Comparison of ENCODE assay signal across 14 cellular contexts in the genomic region with DNA sequence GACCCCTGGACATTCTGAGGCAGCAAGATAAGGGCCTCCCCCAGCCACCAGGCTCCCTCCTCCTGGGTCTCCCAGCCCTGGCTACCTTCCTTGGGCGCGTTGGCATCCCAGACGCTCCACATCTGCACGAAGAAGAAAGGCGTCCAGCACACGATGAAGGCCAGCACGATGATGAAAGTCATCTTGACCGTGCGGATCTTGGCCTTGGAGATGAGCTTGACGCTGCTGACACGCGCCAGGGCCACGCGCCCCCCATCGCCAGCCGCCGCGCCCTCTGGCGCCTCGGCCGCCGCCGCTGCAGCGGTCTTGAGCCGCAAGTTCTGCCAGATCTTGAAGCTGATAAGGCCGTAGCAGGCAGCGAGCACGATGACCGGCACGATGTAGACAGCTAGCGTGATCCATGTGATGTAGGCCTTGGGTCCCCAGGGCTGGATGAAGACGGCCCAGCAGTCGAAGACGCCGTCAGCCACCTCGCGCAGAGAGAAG. TPM values are rescaled to one million over a fixed set of nuclear protein-coding genes. Genes with fewer than 3 reads are reported as not detected.
A peak's percentile ranks its signal among the peaks of the same experiment; 100 is the strongest.
DNase-seq lines count a peak whose midpoint lies in the region; ATAC-seq and TF ChIP-seq lines count a peak whose summit lies in the region.
"Had no signal": no experiment of that assay in that cellular context is flagged by ENCODE, and none has a peak within 500 bp of the region (broad histone marks: within the 10 kb centered on the region; RNA-seq: fewer than 3 reads in every experiment).

No MANE protein-coding gene starts in this region.

- H3K36me3 ChIP-seq in left ventricle myocardium inferior: no peaks in the 10 kb centered on the region
- H3K36me3 ChIP-seq: cardiac muscle cell had no signal

- WGBS in right cardiac atrium: 43% methylated on average over 37 of the region's 37 CpGs

- peaks cover 15% of the 10 kb centered on the region for H3K4me1 Mint-ChIP-seq in mesothelial cell of epicardium
- peaks cover 12% of the 10 kb centered on the region for H3K4me1 Mint-ChIP-seq in activated T-helper 2 cell treated with anti-CD3 and anti-CD28 coated beads, Interferon-gamma antibody, Interleukin-2, Interleukin-4, amounts not matched to agents 10 μg/mL and 5 μg/mL and 100 μg/mL, durations not matched to agents 14 hours and 24 hours and 36 hours (ENCODE audit: low read depth)
- H3K4me1 Mint-ChIP-seq in T-helper 2 cell treated with Interferon-gamma antibody and Interleukin-4, amounts not matched to agents 5 μg/mL and 100 μg/mL, for 36 hours (ENCODE audit: low read depth): peaks cover 10% of the 10 kb centered on the region

- intact Hi-C loops in left ventricle myocardium inferior (cut with micrococcal nuclease) (no loop called here), right cardiac atrium (cut with DNase I) (no loop called here)
- intact Hi-C loops in activated T-helper 2 cell treated with anti-CD3 and anti-CD28 coated beads, Interferon-gamma antibody, Interleukin-2, Interleukin-4, amounts not matched to agents 10 μg/mL and 5 μg/mL and 100 μg/mL, durations not matched to agents 14 hours and 24 hours and 36 hours (cut with micrococcal nuclease): no loop called here

- DNase-seq in left ventricle myocardium inferior (no peak), right cardiac atrium (no peak), choroid plexus epithelial cell (ENCODE audit: low read depth) (no peak), mesothelial cell of epicardium (ENCODE audit: low spot score in 2 of 2, unreplicated experiment in 2 of 2) (no peak)
- no peak for DNase-seq in activated T-helper 2 cell treated with anti-CD3 and anti-CD28 coated beads, Interferon-gamma antibody, Interleukin-2, Interleukin-4, amounts not matched to agents 10 μg/mL and 5 μg/mL and 100 μg/mL, durations not matched to agents 14 hours and 24 hours and 36 hours (ENCODE audit: low spot score)
- no peak for DNase-seq in T-helper 2 cell treated with Interferon-gamma antibody and Interleukin-4, amounts not matched to agents 5 μg/mL and 100 μg/mL, for 36 hours (ENCODE audit: low spot score)
- DNase-seq in activated CD8-positive, alpha-beta memory T cell treated with anti-CD3 and anti-CD28 coated beads, Interleukin-2, amount 50 U/mL, for 48 hours: no peak
- DNase-seq: natural killer cell; stimulated activated CD4-positive, alpha-beta T cell treated with anti-CD3 and anti-CD28 coated beads, Interleukin-12 subunit alpha, Interleukin-12 subunit beta, amount 100 ng/mL, for 4 hours had no signal

- H3K9me3 Mint-ChIP-seq in mesothelial cell of epicardium: no peaks in the 10 kb centered on the region
- no peaks in the 10 kb centered on the region for H3K9me3 Mint-ChIP-seq in activated T-helper 2 cell treated with anti-CD3 and anti-CD28 coated beads, Interferon-gamma antibody, Interleukin-2, Interleukin-4, amounts not matched to agents 10 μg/mL and 5 μg/mL and 100 μg/mL, durations not matched to agents 14 hours and 24 hours and 36 hours
- H3K9me3 Mint-ChIP-seq in T-helper 2 cell treated with Interferon-gamma antibody and Interleukin-4, amounts not matched to agents 5 μg/mL and 100 μg/mL, for 36 hours: no peaks in the 10 kb centered on the region
- H3K9me3 Mint-ChIP-seq: natural killer cell had no signal

- no peaks in the 10 kb centered on the region for H3K9me3 ChIP-seq in left ventricle myocardium inferior (replicated peaks)
- H3K9me3 ChIP-seq in right cardiac atrium (ENCODE audit: control insufficient read depth, low read length): no peaks in the 10 kb centered on the region
- H3K9me3 ChIP-seq: A549 had no signal

- H3K4me3 ChIP-seq in left ventricle myocardium inferior: peak overlapping the region; percentile 62
- no peak overlapping the region for H3K4me3 ChIP-seq in right cardiac atrium (ENCODE audit: low read length)
- peak overlapping the region; percentile 68 for H3K4me3 ChIP-seq in choroid plexus epithelial cell (ENCODE audit: low read depth, low read length)
- H3K4me3 ChIP-seq: A549, SK-N-MC had no signal

- H3K4me1 ChIP-seq in left ventricle myocardium inferior: peaks cover 28% of the 10 kb centered on the region
- no peaks in the 10 kb centered on the region for H3K4me1 ChIP-seq in right cardiac atrium (ENCODE audit: control insufficient read depth, insufficient read depth, low read length)
- H3K4me1 ChIP-seq: A549 had no signal

- TF ChIP-seq CTCF in left ventricle myocardium inferior (IDR thresholded peaks at IDR 0.05; ENCODE audit: borderline replicate concordance) (no peak), choroid plexus epithelial cell (conservative IDR thresholded peaks at IDR 0.05; ENCODE audit: low read depth, low read length) (no peak), mesothelial cell of epicardium (IDR thresholded peaks at IDR 0.05; ENCODE audit: unreplicated experiment) (no peak)

- H3K27me3 Mint-ChIP-seq in mesothelial cell of epicardium (ENCODE audit: low read depth): peaks cover 36% of the 10 kb centered on the region
- peaks cover 45% of the 10 kb centered on the region for H3K27me3 Mint-ChIP-seq in activated T-helper 2 cell treated with anti-CD3 and anti-CD28 coated beads, Interferon-gamma antibody, Interleukin-2, Interleukin-4, amounts not matched to agents 10 μg/mL and 5 μg/mL and 100 μg/mL, durations not matched to agents 14 hours and 24 hours and 36 hours (ENCODE audit: low read depth)
- peaks cover 37% of the 10 kb centered on the region for H3K27me3 Mint-ChIP-seq in T-helper 2 cell treated with Interferon-gamma antibody and Interleukin-4, amounts not matched to agents 5 μg/mL and 100 μg/mL, for 36 hours (ENCODE audit: low read depth)

- no peak overlapping the region for H3K27ac Mint-ChIP-seq in mesothelial cell of epicardium
- H3K27ac Mint-ChIP-seq in activated T-helper 2 cell treated with anti-CD3 and anti-CD28 coated beads, Interferon-gamma antibody, Interleukin-2, Interleukin-4, amounts not matched to agents 10 μg/mL and 5 μg/mL and 100 μg/mL, durations not matched to agents 14 hours and 24 hours and 36 hours: no peak overlapping the region
- no peak overlapping the region for H3K27ac Mint-ChIP-seq in T-helper 2 cell treated with Interferon-gamma antibody and Interleukin-4, amounts not matched to agents 5 μg/mL and 100 μg/mL, for 36 hours
- H3K27ac Mint-ChIP-seq: activated CD4-positive, alpha-beta T cell treated with anti-CD3 and anti-CD28 coated beads for 36 hours; natural killer cell had no signal

- no peak for ATAC-seq in right cardiac atrium
- ATAC-seq in HG02981 (IDR thresholded peaks at IDR 0.05; ENCODE audit: unreplicated experiment): no peak
- ATAC-seq: A549, natural killer cell had no signal

- H3K36me3 Mint-ChIP-seq in mesothelial cell of epicardium: no peaks in the 10 kb centered on the region
- no peaks in the 10 kb centered on the region for H3K36me3 Mint-ChIP-seq in activated T-helper 2 cell treated with anti-CD3 and anti-CD28 coated beads, Interferon-gamma antibody, Interleukin-2, Interleukin-4, amounts not matched to agents 10 μg/mL and 5 μg/mL and 100 μg/mL, durations not matched to agents 14 hours and 24 hours and 36 hours (ENCODE audit: low read depth)
- no peaks in the 10 kb centered on the region for H3K36me3 Mint-ChIP-seq in T-helper 2 cell treated with Interferon-gamma antibody and Interleukin-4, amounts not matched to agents 5 μg/mL and 100 μg/mL, for 36 hours (ENCODE audit: low read depth)
- H3K36me3 Mint-ChIP-seq: natural killer cell had no signal

- H3K27me3 ChIP-seq in left ventricle myocardium inferior (ENCODE audit: low read depth): peaks cover 52% of the 10 kb centered on the region
- no peaks in the 10 kb centered on the region for H3K27me3 ChIP-seq in right cardiac atrium (ENCODE audit: control insufficient read depth, insufficient read depth)

- no peak overlapping the region for H3K27ac ChIP-seq in left ventricle myocardium inferior (replicated peaks)
- no peak overlapping the region for H3K27ac ChIP-seq in right cardiac atrium (ENCODE audit: low read length)
- H3K27ac ChIP-seq: A549, cardiac muscle cell, SK-N-MC had no signal

- peak overlapping the region; percentile 26 for H3K4me3 Mint-ChIP-seq in mesothelial cell of epicardium
- H3K4me3 Mint-ChIP-seq in activated T-helper 2 cell treated with anti-CD3 and anti-CD28 coated beads, Interferon-gamma antibody, Interleukin-2, Interleukin-4, amounts not matched to agents 10 μg/mL and 5 μg/mL and 100 μg/mL, durations not matched to agents 14 hours and 24 hours and 36 hours (ENCODE audit: low read depth): no peak overlapping the region
- no peak overlapping the region for H3K4me3 Mint-ChIP-seq in T-helper 2 cell treated with Interferon-gamma antibody and Interleukin-4, amounts not matched to agents 5 μg/mL and 100 μg/mL, for 36 hours
- H3K4me3 Mint-ChIP-seq: activated CD4-positive, alpha-beta T cell treated with anti-CD3 and anti-CD28 coated beads for 36 hours; natural killer cell had no signal

RNA-seq across cellular contexts. Expression of a gene that starts 2.2 kb away (rescaled TPM):
- total RNA-seq in left ventricle myocardium inferior (0.14 TPM), right cardiac atrium (under 1 TPM; 0.26 to 0.79 (median 0.43) TPM), mesothelial cell of epicardium (12.7 to 13.5 TPM (median 12.9 TPM) in 3 replicates)
- 0.11 TPM for polyA plus RNA-seq in right cardiac atrium
- 0.90 and 1.5 TPM in 2 replicates for total RNA-seq in activated T-helper 2 cell treated with anti-CD3 and anti-CD28 coated beads, Interferon-gamma antibody, Interleukin-2, Interleukin-4, amounts not matched to agents 10 μg/mL and 5 μg/mL and 100 μg/mL, durations not matched to agents 14 hours and 24 hours and 36 hours

RNA-seq across cellular contexts. Expression of a gene that starts 33.6 kb away (rescaled TPM):
- total RNA-seq in left ventricle myocardium inferior (31.6 TPM), right cardiac atrium (10 to 100 TPM; 18.8 to 27.7 (median 22.5) TPM), mesothelial cell of epicardium (not detected in 3 replicates)
- 25.4 TPM for polyA plus RNA-seq in right cardiac atrium
- total RNA-seq in activated T-helper 2 cell treated with anti-CD3 and anti-CD28 coated beads, Interferon-gamma antibody, Interleukin-2, Interleukin-4, amounts not matched to agents 10 μg/mL and 5 μg/mL and 100 μg/mL, durations not matched to agents 14 hours and 24 hours and 36 hours: not detected in 2 replicates
- total RNA-seq: activated CD4-positive, alpha-beta T cell treated with anti-CD3 and anti-CD28 coated beads for 36 hours; natural killer cell had no signal
- polyA plus RNA-seq: A549 had no signal

Comparison
In these comparisons a context has a peak if more than half of its experiments do, and no peak if none do; other contexts are left out.
1. RNA of a gene that starts 33.6 kb away (total RNA-seq): 31.6 TPM in left ventricle myocardium inferior (single experiment) and 18.8 to 27.7 TPM in right cardiac atrium; not detected in mesothelial cell of epicardium and not detected in activated T-helper 2 cell treated with anti-CD3 and anti-CD28 coated beads, Interferon-gamma antibody, Interleukin-2, Interleukin-4, amounts not matched to agents 10 μg/mL and 5 μg/mL and 100 μg/mL, durations not matched to agents 14 hours and 24 hours and 36 hours; every median in the first group is over 10 times any median in the second.